In the genomic region with DNA sequence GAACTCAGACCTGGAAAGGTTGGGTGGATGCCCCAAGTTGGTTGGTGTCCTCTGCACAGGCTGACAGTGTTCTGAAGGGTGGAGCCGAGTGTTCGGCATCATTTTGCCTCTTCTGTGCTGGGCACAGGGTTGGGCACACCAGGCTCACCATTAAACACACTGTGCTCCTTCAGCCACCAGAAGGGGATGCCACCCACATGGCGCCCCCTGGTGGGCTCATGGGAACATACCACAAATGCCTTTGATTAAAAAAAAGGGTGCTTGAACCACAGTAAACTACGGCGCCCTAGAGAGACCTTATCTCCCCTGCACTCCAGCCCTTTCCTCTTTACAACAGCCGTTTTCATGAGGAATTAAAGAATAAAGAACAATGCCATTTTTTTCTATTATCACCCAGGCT, we compare ENCODE assay signal across 8 cellular contexts.
DNase-seq lines count a peak whose midpoint lies in the region; ATAC-seq and TF ChIP-seq lines count a peak whose summit lies in the region.

No MANE protein-coding gene starts in this region.

- H3K27me3 ChIP-seq in HAP-1 (ENCODE audit: low read depth) (0 out of 2 replicates have a peak, but pooled peaks cover 2% of the 10 kb centered on the region), upper lobe of right lung (no peaks in the 10 kb centered on the region), stomach (peaks cover 0 to 54% (median 2%) of the 10 kb centered on the region in 3 donors)

- WGBS in stomach, 5 donors: 3 to 48% (median 37%) methylated on average over 4 to 6 of the region's 6 CpGs

- no peak for TF ChIP-seq EP300 in stomach (IDR thresholded peaks at IDR 0.05)

- TF ChIP-seq POLR2A in stomach (IDR thresholded peaks at IDR 0.05): no peak

- H3K27ac ChIP-seq in upper lobe of right lung (no peak overlapping the region), stomach (no peak overlapping the region)

- no peak overlapping the region for H3K4me3 ChIP-seq in HAP-1
- H3K4me3 ChIP-seq in upper lobe of right lung: no peak overlapping the region
- H3K4me3 ChIP-seq in stomach: no peak overlapping the region

- intact Hi-C loops in upper lobe of right lung (cut with DNase I): loop anchor here (10.0 kb wide), 1 partner anchor 91 kb away; no protein-coding TSS in a partner anchor
- intact Hi-C loops in stomach (cut with DNase I; ENCODE audit: low total_unique reads): no loop called here

- peak; percentile 50 for TF ChIP-seq CTCF in upper lobe of right lung (IDR thresholded peaks at IDR 0.05)
- peak in 1 of 7 experiments; percentile 6 for TF ChIP-seq CTCF in stomach (IDR thresholded peaks at IDR 0.05)

- peak; percentile 7 to 30 for DNase-seq in NCI-H446 (lab: John Stamatoyannopoulos, UW)
- no peak for DNase-seq in NCI-H446 treated with DMSO at 0.1 percent for 48 hours (lab: John Stamatoyannopoulos, UW)
- DNase-seq in HAP-1 (ENCODE audit: low spot score in 2 of 2): peak; percentile 10 to 61
- DNase-seq in RPMI7951 (ENCODE audit: low read depth): peak; percentile 11
- peak; percentile 16 for DNase-seq in foreskin melanocyte
- no peak for DNase-seq in upper lobe of right lung
- DNase-seq in stomach: no peak

- H3K9me3 ChIP-seq in HAP-1 (no peaks in the 10 kb centered on the region), upper lobe of right lung (no peaks in the 10 kb centered on the region), stomach (no peaks in the 10 kb centered on the region)

- no peaks in the 10 kb centered on the region for H3K4me1 ChIP-seq in HAP-1
- no peaks in the 10 kb centered on the region for H3K4me1 ChIP-seq in upper lobe of right lung
- H3K4me1 ChIP-seq in stomach: no peaks in the 10 kb centered on the region

- in situ Hi-C loops in HAP-1 (cut with MboI; ENCODE audit: low sequenced_read_pairs): loop anchor here (10.0 to 25.0 kb wide), 2 partner anchors 131 to 539 kb away; no protein-coding TSS in a partner anchor

- ATAC-seq in upper lobe of right lung (peak; percentile 17), HG03354 (IDR thresholded peaks at IDR 0.05; ENCODE audit: poor library complexity, severe bottlenecking, unreplicated experiment) (no peak)

- H3K36me3 ChIP-seq in HAP-1 (replicated peaks): no peaks in the 10 kb centered on the region
- H3K36me3 ChIP-seq in upper lobe of right lung: no peaks in the 10 kb centered on the region
- no peaks in the 10 kb centered on the region for H3K36me3 ChIP-seq in stomach

Comparison
In these comparisons a context has a peak if more than half of its experiments do, and no peak if none do; other contexts are left out.
1. DNase-seq: peak in NCI-H446 (2 of 2), HAP-1 (2 of 2), RPMI7951 (single experiment) and foreskin melanocyte (single experiment); none in NCI-H446 treated with DMSO at 0.1 percent for 48 hours (single experiment), upper lobe of right lung (single experiment) and stomach (single experiment).